ENCODE assay signal across 1 cellular context in the genomic region with DNA sequence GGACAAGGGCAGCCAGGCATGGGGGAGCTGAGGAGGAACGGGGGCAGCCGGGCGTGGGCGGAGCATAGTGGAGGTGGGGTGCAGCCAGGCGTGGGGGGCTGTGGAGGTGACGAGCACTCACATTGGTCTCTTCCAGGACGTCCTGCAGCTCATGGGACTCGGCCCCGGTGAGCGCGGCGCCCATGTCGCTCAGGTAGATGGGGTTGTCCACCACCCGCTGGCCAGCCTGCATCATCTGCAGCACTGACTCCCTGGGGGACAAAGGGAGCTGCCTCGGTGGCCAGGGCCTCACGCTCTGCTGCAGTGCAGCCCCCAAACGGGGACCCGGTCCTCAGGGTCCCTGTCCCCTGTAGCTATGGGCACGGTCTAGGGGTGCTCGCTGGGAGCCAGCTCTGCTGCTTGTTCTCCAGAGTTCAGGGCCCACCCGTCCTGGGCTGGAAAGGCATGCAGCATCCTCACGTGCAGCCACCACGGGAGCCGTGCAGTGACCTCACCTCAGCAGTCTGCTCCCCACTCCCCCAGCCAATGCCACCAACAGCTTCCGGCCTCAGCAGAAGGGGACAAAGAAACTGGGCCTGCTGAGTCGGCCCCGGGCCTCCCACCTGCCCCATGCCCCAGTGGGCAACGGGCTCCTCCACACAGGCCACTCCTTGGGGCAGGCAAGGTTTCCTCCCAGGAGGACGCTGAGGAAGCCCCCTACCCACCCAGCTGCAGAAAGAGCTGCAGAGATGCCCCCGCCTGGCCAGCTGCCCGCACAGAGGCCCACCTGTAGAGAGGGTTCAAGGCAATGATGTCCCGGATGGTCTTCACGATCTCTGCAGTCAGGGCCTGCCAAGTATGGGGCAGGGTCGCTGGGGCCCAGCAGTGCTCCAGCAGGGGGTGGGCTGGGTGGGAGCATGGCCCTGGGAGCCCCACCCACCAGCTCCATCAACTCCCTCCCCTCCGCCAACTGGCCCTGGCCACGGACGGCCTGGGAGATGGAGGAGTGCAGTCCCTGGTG.
TF ChIP-seq lines count a peak whose summit lies in the region.

No MANE protein-coding gene starts in this region.

TF ChIP-seq in GM12878, 131 proteins besides CTCF, POLR2A, EP300 and RAD21:
- TF ChIP-seq NR2C2 (IDR thresholded peaks at IDR 0.05; ENCODE audit: borderline replicate concordance, control insufficient read depth, insufficient read length, low read depth) (no peak), BCL11A (IDR thresholded peaks at IDR 0.05; ENCODE audit: low read depth, low read length) (no peak), POLR2AphosphoS5 (IDR thresholded peaks at IDR 0.05; ENCODE audit: low read length) (peak; percentile 54), ZSCAN29 (IDR thresholded peaks at IDR 0.05) (no peak), PBX3 (IDR thresholded peaks at IDR 0.05; ENCODE audit: insufficient replicate concordance, low read depth, low read length) (no peak), SIN3A (IDR thresholded peaks at IDR 0.05; ENCODE audit: low read depth, low read length) (no peak)
